6 cellular contexts compared by ENCODE assay signal in genomic region chr17:48945261-48945651, GRCh38. TPM values are rescaled to one million over a fixed set of nuclear protein-coding genes. Genes with fewer than 3 reads are reported as not detected.
DNase-seq lines count a peak whose midpoint lies in the region; ATAC-seq and TF ChIP-seq lines count a peak whose summit lies in the region.
"Not testable (repeated sequence)": the region's sequence is repeated elsewhere in the genome, so short reads cannot be mapped to it uniquely, and the experiment has no call there.

No MANE protein-coding gene starts in this region.

- H2AFZ ChIP-seq in OCI-LY3 (ENCODE audit: low read depth, low read length) = peak overlapping the region; percentile 83

- H3K36me3 ChIP-seq in OCI-LY3 (replicated peaks; ENCODE audit: low read depth, low read length) = not testable (repeated sequence)
- peaks cover 5 to 23% (median 13%) of the 10 kb centered on the region in 4 donors for H3K36me3 ChIP-seq in esophagus muscularis mucosa

- peak overlapping the region; percentile 81 for H3K27ac ChIP-seq in CD4-positive, alpha-beta T cell (ENCODE audit: low read depth, low read length)
- H3K27ac ChIP-seq in OCI-LY3 (ENCODE audit: low read length) (peak overlapping the region; percentile 66), esophagus muscularis mucosa (replicated peaks in 1 of 4) (peak overlapping the region; percentile 84 to 93 (median 88))

- H3K36me3 Mint-ChIP-seq in CD4-positive, alpha-beta T cell (ENCODE audit: low read depth) = peaks cover 32% of the 10 kb centered on the region
- H3K36me3 Mint-ChIP-seq in activated naive CD8-positive, alpha-beta T cell treated with anti-CD3 and anti-CD28 coated beads for 36 hours = peaks cover 10% of the 10 kb centered on the region
- H3K36me3 Mint-ChIP-seq in mesothelial cell of epicardium = not testable (repeated sequence)
- H3K36me3 Mint-ChIP-seq in stimulated activated effector memory CD8-positive, alpha-beta T cell treated with anti-CD3 and anti-CD28 coated beads, Interleukin-12 subunit alpha, Interleukin-12 subunit beta, amount 100 ng/mL, for 72 hours = peaks cover 36% of the 10 kb centered on the region

- peak overlapping the region; percentile 83 for H3K4me2 ChIP-seq in OCI-LY3 (ENCODE audit: low read length)

- not testable (repeated sequence) for H3K27me3 ChIP-seq in CD4-positive, alpha-beta T cell (ENCODE audit: control insufficient read depth, insufficient read depth, low read length); OCI-LY3 (ENCODE audit: low read depth, low read length); esophagus muscularis mucosa

- intact Hi-C loops in CD4-positive, alpha-beta T cell (cut with DNase I, micrococcal nuclease) = loop anchor here (2.0 to 10.0 kb wide), 4 partner anchors 36 to 470 kb away; partner anchors contain the start of genes IGF2BP1 (in 1 of the 2), PHB1 (in 1 of the 2) and UBE2Z (in 1 of the 2)
- intact Hi-C loops in esophagus muscularis mucosa (cut with DNase I) = not testable (repeated sequence)

- not testable (repeated sequence) for H3K9me3 Mint-ChIP-seq in CD4-positive, alpha-beta T cell; activated naive CD8-positive, alpha-beta T cell treated with anti-CD3 and anti-CD28 coated beads for 36 hours; mesothelial cell of epicardium; stimulated activated effector memory CD8-positive, alpha-beta T cell treated with anti-CD3 and anti-CD28 coated beads, Interleukin-12 subunit alpha, Interleukin-12 subunit beta, amount 100 ng/mL, for 72 hours

- H4K20me1 ChIP-seq in OCI-LY3 (ENCODE audit: insufficient read depth, low read length) = not testable (repeated sequence)

- ATAC-seq in CD4-positive, alpha-beta T cell (ENCODE audit: poor library complexity) = peak; percentile 3
- ATAC-seq in stimulated activated effector memory CD8-positive, alpha-beta T cell treated with anti-CD3 and anti-CD28 coated beads, Interleukin-12 subunit alpha, Interleukin-12 subunit beta, amount 100 ng/mL, for 72 hours = not testable (repeated sequence)

- not testable (repeated sequence) for TF ChIP-seq EP300 in esophagus muscularis mucosa (IDR thresholded peaks at IDR 0.05)

- 90% methylated on average over 16 of the region's 16 CpGs for WGBS in esophagus muscularis mucosa

- DNase-seq in CD4-positive, alpha-beta T cell; activated naive CD8-positive, alpha-beta T cell treated with anti-CD3 and anti-CD28 coated beads for 36 hours; esophagus muscularis mucosa (ENCODE audit: extremely low spot score); mesothelial cell of epicardium (ENCODE audit: low spot score in 2 of 2, unreplicated experiment in 2 of 2); stimulated activated effector memory CD8-positive, alpha-beta T cell treated with anti-CD3 and anti-CD28 coated beads, Interleukin-12 subunit alpha, Interleukin-12 subunit beta, amount 100 ng/mL, for 72 hours (ENCODE audit: low spot score in 2 of 2): not testable (repeated sequence)

- peaks cover 14% of the 10 kb centered on the region for H3K4me1 Mint-ChIP-seq in CD4-positive, alpha-beta T cell (ENCODE audit: low read depth)
- H3K4me1 Mint-ChIP-seq in activated naive CD8-positive, alpha-beta T cell treated with anti-CD3 and anti-CD28 coated beads for 36 hours = peaks cover 12% of the 10 kb centered on the region
- H3K4me1 Mint-ChIP-seq in mesothelial cell of epicardium = peaks cover 10% of the 10 kb centered on the region
- H3K4me1 Mint-ChIP-seq in stimulated activated effector memory CD8-positive, alpha-beta T cell treated with anti-CD3 and anti-CD28 coated beads, Interleukin-12 subunit alpha, Interleukin-12 subunit beta, amount 100 ng/mL, for 72 hours = peaks cover 16% of the 10 kb centered on the region

- H3K4me3 ChIP-seq in OCI-LY3 (ENCODE audit: low read length) (peak overlapping the region; percentile 100), esophagus muscularis mucosa (peak overlapping the region; percentile 91 to 93 (median 92))

- TF ChIP-seq CTCF in CD4-positive, alpha-beta T cell (IDR thresholded peaks at IDR 0.05); OCI-LY3 (IDR thresholded peaks at IDR 0.05; ENCODE audit: low read depth, low read length); esophagus muscularis mucosa (IDR thresholded peaks at IDR 0.05); mesothelial cell of epicardium (IDR thresholded peaks at IDR 0.05; ENCODE audit: unreplicated experiment): not testable (repeated sequence)

- peaks cover 23% of the 10 kb centered on the region for H3K79me2 ChIP-seq in OCI-LY3 (ENCODE audit: low read length)

- H3K4me1 ChIP-seq in OCI-LY3 (ENCODE audit: low read length) = not testable (repeated sequence)
- H3K4me1 ChIP-seq in esophagus muscularis mucosa = peaks cover 18 to 35% (median 28%) of the 10 kb centered on the region in 4 donors

- H3K9ac ChIP-seq in OCI-LY3 (ENCODE audit: low read length) = peak overlapping the region; percentile 80

- H3K27me3 Mint-ChIP-seq in CD4-positive, alpha-beta T cell; activated naive CD8-positive, alpha-beta T cell treated with anti-CD3 and anti-CD28 coated beads for 36 hours; mesothelial cell of epicardium (ENCODE audit: low read depth): not testable (repeated sequence)

- H3K27ac Mint-ChIP-seq in CD4-positive, alpha-beta T cell = peak overlapping the region; percentile 95
- peak overlapping the region; percentile 97 for H3K27ac Mint-ChIP-seq in activated naive CD8-positive, alpha-beta T cell treated with anti-CD3 and anti-CD28 coated beads for 36 hours
- H3K27ac Mint-ChIP-seq in mesothelial cell of epicardium = peak overlapping the region; percentile 95
- peak overlapping the region; percentile 97 for H3K27ac Mint-ChIP-seq in stimulated activated effector memory CD8-positive, alpha-beta T cell treated with anti-CD3 and anti-CD28 coated beads, Interleukin-12 subunit alpha, Interleukin-12 subunit beta, amount 100 ng/mL, for 72 hours

- not testable (repeated sequence) for H3K9me3 ChIP-seq in CD4-positive, alpha-beta T cell (ENCODE audit: control insufficient read depth, low read length); OCI-LY3 (ENCODE audit: insufficient read depth, low read length); esophagus muscularis mucosa

- not testable (repeated sequence) for TF ChIP-seq POLR2A in esophagus muscularis mucosa (IDR thresholded peaks at IDR 0.05; ENCODE audit: low read depth)

- POLR2A ChIA-PET in CD4-positive, alpha-beta T cell (lab: Charles Lee) = interaction anchor here (0.5 to 2.3 kb wide), 14 partner anchors 14 to 1050 kb away, joined by 3 to 23 read pairs (median 4); partner anchors contain the start of genes ATP5MC1, SP2 and UBE2Z

- CTCF ChIA-PET in CD4-positive, alpha-beta T cell (lab: Charles Lee) = interaction anchor here (1.2 kb wide), 1 partner anchor 37 kb away, joined by 3 read pairs; no protein-coding TSS in a partner anchor

- H3K4me3 Mint-ChIP-seq in CD4-positive, alpha-beta T cell = peak overlapping the region; percentile 99
- peak overlapping the region; percentile 100 for H3K4me3 Mint-ChIP-seq in activated naive CD8-positive, alpha-beta T cell treated with anti-CD3 and anti-CD28 coated beads for 36 hours
- H3K4me3 Mint-ChIP-seq in mesothelial cell of epicardium = peak overlapping the region; percentile 98
- H3K4me3 Mint-ChIP-seq in stimulated activated effector memory CD8-positive, alpha-beta T cell treated with anti-CD3 and anti-CD28 coated beads, Interleukin-12 subunit alpha, Interleukin-12 subunit beta, amount 100 ng/mL, for 72 hours = peak overlapping the region; percentile 97

RNA-seq across cellular contexts. Expression of gene SNF8, which starts 0.6 kb away (rescaled TPM):
- total RNA-seq in CD4-positive, alpha-beta T cell = 10 to 100 TPM; 53.8 to 57.4 TPM
- total RNA-seq in activated naive CD8-positive, alpha-beta T cell treated with anti-CD3 and anti-CD28 coated beads for 36 hours = 100 to 1,000 TPM; 127 to 134 TPM
- 10 to 100 TPM; 80.6 to 97.1 (median 92.3) TPM for total RNA-seq in esophagus muscularis mucosa
- 78.6 to 91.5 TPM (median 88.0 TPM) in 3 replicates for total RNA-seq in mesothelial cell of epicardium

RNA-seq across cellular contexts. Expression of gene GIP, which starts 23.1 kb away (rescaled TPM):
- not detected for total RNA-seq in CD4-positive, alpha-beta T cell
- total RNA-seq in activated naive CD8-positive, alpha-beta T cell treated with anti-CD3 and anti-CD28 coated beads for 36 hours = not detected
- total RNA-seq in esophagus muscularis mucosa = not detected
- not detected in 3 replicates for total RNA-seq in mesothelial cell of epicardium

RNA-seq across cellular contexts. Expression of gene UBE2Z, which starts 37.0 kb away (rescaled TPM):
- total RNA-seq in CD4-positive, alpha-beta T cell = 10 to 100 TPM; 60.5 to 61.6 TPM
- 10 to 100 TPM; 80.4 to 81.2 TPM for total RNA-seq in activated naive CD8-positive, alpha-beta T cell treated with anti-CD3 and anti-CD28 coated beads for 36 hours
- 10 to 100 TPM; 46.4 to 76.4 (median 62.9) TPM for total RNA-seq in esophagus muscularis mucosa
- total RNA-seq in mesothelial cell of epicardium = 85.8 to 89.8 TPM (median 88.1 TPM) in 3 replicates

RNA-seq across cellular contexts. Expression of gene IGF2BP1, which starts 51.9 kb away (rescaled TPM):
- total RNA-seq in CD4-positive, alpha-beta T cell = not detected
- 1 to 10 TPM; 1.1 to 1.3 TPM for total RNA-seq in activated naive CD8-positive, alpha-beta T cell treated with anti-CD3 and anti-CD28 coated beads for 36 hours
- total RNA-seq in esophagus muscularis mucosa (not detected), mesothelial cell of epicardium (225 to 227 TPM (median 227 TPM) in 3 replicates)

RNA-seq across cellular contexts. Expression of gene ATP5MC1, which starts 52.7 kb away (rescaled TPM):
- total RNA-seq in CD4-positive, alpha-beta T cell = 10 to 100 TPM; 11.8 to 13.9 TPM
- 100 to 1,000 TPM; 153 to 159 TPM for total RNA-seq in activated naive CD8-positive, alpha-beta T cell treated with anti-CD3 and anti-CD28 coated beads for 36 hours
- total RNA-seq in esophagus muscularis mucosa (10 to 100 TPM; 62.5 to 93.9 (median 72.9) TPM), mesothelial cell of epicardium (45.1 to 48.7 TPM (median 48.0 TPM) in 3 replicates)
